9 cellular contexts compared by ENCODE assay signal in the genomic region with DNA sequence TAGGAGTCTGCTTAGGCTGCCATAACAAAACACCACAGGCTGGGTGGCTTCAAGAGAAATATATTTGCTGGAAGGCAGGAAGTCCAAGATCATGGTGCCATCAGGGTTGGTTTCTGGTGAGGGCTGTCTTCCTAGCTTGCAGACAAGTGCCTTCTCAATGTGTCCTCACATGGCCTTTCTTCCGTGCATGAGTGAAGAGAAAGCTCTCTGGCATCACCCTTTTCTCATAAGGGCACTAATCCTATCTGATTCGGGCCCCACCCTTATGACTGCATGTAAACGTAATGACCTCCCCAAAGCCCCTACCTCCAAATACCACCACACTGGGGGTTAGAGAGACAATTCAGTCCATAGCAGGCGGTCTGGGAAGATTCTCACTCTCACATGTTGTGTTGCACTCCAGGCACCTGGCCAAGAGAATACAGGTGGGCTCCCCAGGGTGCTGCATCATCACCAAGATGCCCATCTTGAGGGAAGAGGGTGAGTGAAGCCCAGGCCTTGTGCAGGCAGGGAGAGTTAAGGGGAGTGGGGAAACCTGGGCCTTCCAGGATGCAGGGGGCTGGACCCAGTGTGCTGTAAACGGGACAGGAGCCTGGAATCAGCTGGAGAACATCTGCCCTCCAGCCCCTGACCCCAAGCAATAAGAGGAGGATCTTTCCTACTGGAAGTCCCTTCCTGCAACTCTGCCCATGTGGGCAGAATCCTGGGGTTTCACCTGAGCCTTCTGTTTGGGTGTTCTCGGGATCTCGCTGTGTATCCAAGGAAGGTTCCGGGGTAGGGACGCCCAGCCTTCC. TPM values are rescaled to one million over a fixed set of nuclear protein-coding genes. Genes with fewer than 3 reads are reported as not detected.
DNase-seq lines count a peak whose midpoint lies in the region; ATAC-seq and TF ChIP-seq lines count a peak whose summit lies in the region.
"Had no signal": no experiment of that assay in that cellular context is flagged by ENCODE, and none has a peak within 500 bp of the region (broad histone marks: within the 10 kb centered on the region; RNA-seq: fewer than 3 reads in every experiment).

No MANE protein-coding gene starts in this region.

- ATAC-seq in GM19023 (IDR thresholded peaks at IDR 0.05; ENCODE audit: unreplicated experiment) = no peak

- no peaks in the 10 kb centered on the region for H3K9me3 Mint-ChIP-seq in progenitor cell of endocrine pancreas (ENCODE audit: low read depth)

- no peak overlapping the region for H2AFZ ChIP-seq in OCI-LY3 (ENCODE audit: low read depth, low read length)

- peaks cover 4% of the 10 kb centered on the region for H3K27me3 Mint-ChIP-seq in progenitor cell of endocrine pancreas

- peak overlapping the region; percentile 74 for H3K4me3 Mint-ChIP-seq in progenitor cell of endocrine pancreas (ENCODE audit: low read depth)

- no peak overlapping the region for H3K27ac ChIP-seq in DOHH2 (ENCODE audit: low read depth, low read length)
- H3K27ac ChIP-seq in OCI-LY3 (ENCODE audit: low read length) = peak overlapping the region; percentile 56; the same call in 1 of the 2 replicates

- no peaks in the 10 kb centered on the region for H3K79me2 ChIP-seq in DOHH2 (ENCODE audit: control insufficient read depth, low read length)
- no peaks in the 10 kb centered on the region for H3K79me2 ChIP-seq in OCI-LY3 (ENCODE audit: low read length)

- H3K4me1 ChIP-seq in DOHH2 (ENCODE audit: control insufficient read depth, low read length) (peaks cover 71% of the 10 kb centered on the region), OCI-LY3 (ENCODE audit: low read length) (peaks cover 43% of the 10 kb centered on the region)

- H3F3A ChIP-seq in DOHH2 (ENCODE audit: control insufficient read depth, insufficient read depth) = peaks cover 46% of the 10 kb centered on the region

- peak overlapping the region; percentile 85 for H3K27ac Mint-ChIP-seq in progenitor cell of endocrine pancreas

- H3K36me3 Mint-ChIP-seq in progenitor cell of endocrine pancreas (ENCODE audit: insufficient read depth) = no peaks in the 10 kb centered on the region

- no peak for DNase-seq in fibroblast of mammary gland (ENCODE audit: low read depth)
- no peak for DNase-seq in progenitor cell of endocrine pancreas (ENCODE audit: low spot score, unreplicated experiment)
- no peak for DNase-seq in central memory CD4-positive, alpha-beta T cell
- DNase-seq in hippocampal formation (lab: John Stamatoyannopoulos, UW) = no peak
- DNase-seq in NCI-H146 treated with DMSO at 0.1 percent for 48 hours (lab: John Stamatoyannopoulos, UW; ENCODE audit: unreplicated experiment) = no peak

- peak overlapping the region; percentile 83; the same call in 1 of the 2 replicates for H3K9ac ChIP-seq in OCI-LY3 (ENCODE audit: low read length)

- H3K4me3 ChIP-seq in DOHH2 (ENCODE audit: low read length) = peak overlapping the region; percentile 63
- peak overlapping the region; percentile 86 for H3K4me3 ChIP-seq in OCI-LY3 (ENCODE audit: low read length)
- peak overlapping the region; percentile 48 for H3K4me3 ChIP-seq in fibroblast of mammary gland (ENCODE audit: control insufficient read depth, low read depth, low read length)

- H3K9me3 ChIP-seq in DOHH2 (ENCODE audit: control insufficient read depth, insufficient read depth, low read length) (no peaks in the 10 kb centered on the region), OCI-LY3 (ENCODE audit: insufficient read depth, low read length) (peaks cover 5% of the 10 kb centered on the region; the same call in 1 of the 2 replicates)

- peaks cover 1% of the 10 kb centered on the region for H3K4me1 Mint-ChIP-seq in progenitor cell of endocrine pancreas (ENCODE audit: low read depth)

- H3K36me3 ChIP-seq in DOHH2 (ENCODE audit: control insufficient read depth, low read length) = no peaks in the 10 kb centered on the region
- peaks cover 7% of the 10 kb centered on the region for H3K36me3 ChIP-seq in OCI-LY3 (replicated peaks; ENCODE audit: low read depth, low read length)

- TF ChIP-seq CTCF in DOHH2 (IDR thresholded peaks at IDR 0.05; ENCODE audit: low read depth, low read length, poor library complexity, severe bottlenecking) = no peak
- no peak for TF ChIP-seq CTCF in OCI-LY3 (IDR thresholded peaks at IDR 0.05; ENCODE audit: low read depth, low read length)
- TF ChIP-seq CTCF in fibroblast of mammary gland (conservative IDR thresholded peaks at IDR 0.05; ENCODE audit: control insufficient read depth, insufficient read depth, low read depth, low read length) = no peak
- no peak for TF ChIP-seq CTCF in progenitor cell of endocrine pancreas (IDR thresholded peaks at IDR 0.05; ENCODE audit: unreplicated experiment)

- no peaks in the 10 kb centered on the region for H3K27me3 ChIP-seq in DOHH2 (ENCODE audit: control insufficient read depth, low read length)
- H3K27me3 ChIP-seq in OCI-LY3 (ENCODE audit: low read depth, low read length) = no peaks in the 10 kb centered on the region

- peak overlapping the region; percentile 85 for H3K4me2 ChIP-seq in DOHH2 (ENCODE audit: low read length)
- H3K4me2 ChIP-seq in OCI-LY3 (ENCODE audit: low read length) = peak overlapping the region; percentile 78

- H4K20me1 ChIP-seq in DOHH2 (ENCODE audit: control insufficient read depth, insufficient read depth, low read depth, low read length) (no peaks in the 10 kb centered on the region), OCI-LY3 (ENCODE audit: insufficient read depth, low read length) (no peaks in the 10 kb centered on the region)

- H3K9me2 ChIP-seq in DOHH2 (replicated peaks; ENCODE audit: control insufficient read depth, low read length) = no peaks in the 10 kb centered on the region

RNA-seq across cellular contexts. Expression of gene CATIP, which starts 10.2 kb away (rescaled TPM):
- 3.3 and 3.8 TPM in 2 replicates for total RNA-seq in progenitor cell of endocrine pancreas
- total RNA-seq: T-helper 2 cell treated with Interferon-gamma antibody and Interleukin-4, amounts not matched to agents 100 ng/mL and 5 ng/mL, for 36 hours had no signal

RNA-seq across cellular contexts. Expression of gene SLC11A1, which starts 15.3 kb away (rescaled TPM):
- total RNA-seq in progenitor cell of endocrine pancreas = 0.33 and 0.34 TPM in 2 replicates

RNA-seq across cellular contexts. Expression of gene CTDSP1, which starts 32.9 kb away (rescaled TPM):
- 102 and 108 TPM in 2 replicates for total RNA-seq in progenitor cell of endocrine pancreas

RNA-seq across cellular contexts. Expression of gene VIL1, which starts 52.1 kb away (rescaled TPM):
- total RNA-seq in progenitor cell of endocrine pancreas = 281 and 305 TPM in 2 replicates
- total RNA-seq: T-helper 2 cell treated with Interferon-gamma antibody and Interleukin-4, amounts not matched to agents 100 ng/mL and 5 ng/mL, for 36 hours had no signal
